ENCODE assay signal across 35 cellular contexts in genomic region chr20:25563876-25564275, GRCh38.
"Had no signal": no experiment of that assay in that cellular context is flagged by ENCODE, and none has a peak within 500 bp of the region (broad histone marks: within the 10 kb centered on the region; RNA-seq: fewer than 3 reads in every experiment).

No MANE protein-coding gene starts in this region.

- H3K4me1 Mint-ChIP-seq: activated B cell treated with CpG ODN at 0.5 μM for 24 hours; central memory CD8-positive, alpha-beta T cell had no signal

- H3K4me3 Mint-ChIP-seq: activated B cell treated with CpG ODN at 0.5 μM for 24 hours; activated CD4-positive, alpha-beta memory T cell treated with anti-CD3 and anti-CD28 coated beads, Interleukin-2, amount 10 ng/mL, durations not matched to agents 7 days and 5 days; activated CD4-positive, alpha-beta T cell treated with anti-CD3 and anti-CD28 coated beads, Interleukin-2, amount 10 ng/mL, durations not matched to agents 7 days and 5 days; activated CD8-positive, alpha-beta memory T cell treated with anti-CD3 and anti-CD28 coated beads, Interleukin-2, amount 10 ng/mL, durations not matched to agents 7 days and 5 days; activated CD8-positive, alpha-beta T cell treated with anti-CD3 and anti-CD28 coated beads, Interleukin-2, amount 10 ng/mL, durations not matched to agents 7 days and 5 days; activated naive CD4-positive, alpha-beta T cell treated with anti-CD3 and anti-CD28 coated beads, Interleukin-2, amount 10 ng/mL, durations not matched to agents 7 days and 5 days; activated naive CD4-positive, alpha-beta T cell treated with anti-CD3 and anti-CD28 coated beads, Interleukin-2, amount 50 U/mL, for 24 hours; activated naive CD8-positive, alpha-beta T cell; activated naive CD8-positive, alpha-beta T cell treated with anti-CD3 and anti-CD28 coated beads, Interleukin-2, amount 10 ng/mL, durations not matched to agents 7 days and 5 days; activated naive CD8-positive, alpha-beta T cell treated with anti-CD3 and anti-CD28 coated beads, Interleukin-2, amount 50 U/mL, for 24 hours; activated T-cell treated with anti-CD3 and anti-CD28 coated beads, Interleukin-2, amount 50 U/mL, for 24 hours; brain; central memory CD8-positive, alpha-beta T cell; T-helper 1 cell treated with Interleukin-12 subunit alpha and Interleukin-12 subunit beta and Interleukin-4 antibody, amounts not matched to agents 30 μg/mL and 1 μg/mL, for 36 hours; T-helper 2 cell treated with Interferon-gamma antibody and Interleukin-4, amounts not matched to agents 5 μg/mL and 100 μg/mL, for 36 hours had no signal

- H3K27ac Mint-ChIP-seq: activated B cell treated with CpG ODN at 0.5 μM for 24 hours; activated CD4-positive, alpha-beta memory T cell treated with anti-CD3 and anti-CD28 coated beads, Interleukin-2, amount 10 ng/mL, durations not matched to agents 7 days and 5 days; activated CD4-positive, alpha-beta T cell treated with anti-CD3 and anti-CD28 coated beads, Interleukin-2, amount 10 ng/mL, durations not matched to agents 7 days and 5 days; activated CD8-positive, alpha-beta memory T cell treated with anti-CD3 and anti-CD28 coated beads, Interleukin-2, amount 10 ng/mL, durations not matched to agents 7 days and 5 days; activated CD8-positive, alpha-beta T cell treated with anti-CD3 and anti-CD28 coated beads, Interleukin-2, amount 10 ng/mL, durations not matched to agents 7 days and 5 days; activated naive CD4-positive, alpha-beta T cell treated with anti-CD3 and anti-CD28 coated beads, Interleukin-2, amount 10 ng/mL, durations not matched to agents 7 days and 5 days; activated naive CD4-positive, alpha-beta T cell treated with anti-CD3 and anti-CD28 coated beads, Interleukin-2, amount 50 U/mL, for 24 hours; activated naive CD8-positive, alpha-beta T cell; activated naive CD8-positive, alpha-beta T cell treated with anti-CD3 and anti-CD28 coated beads, Interleukin-2, amount 10 ng/mL, durations not matched to agents 7 days and 5 days; activated naive CD8-positive, alpha-beta T cell treated with anti-CD3 and anti-CD28 coated beads, Interleukin-2, amount 50 U/mL, for 24 hours; activated T-cell treated with anti-CD3 and anti-CD28 coated beads, Interleukin-2, amount 50 U/mL, for 24 hours; activated T-helper 2 cell treated with anti-CD3 and anti-CD28 coated beads, Interferon-gamma antibody, Interleukin-2, Interleukin-4, amounts not matched to agents 10 μg/mL and 5 μg/mL and 100 μg/mL, durations not matched to agents 14 hours and 24 hours and 36 hours; T-helper 1 cell treated with Interleukin-12 subunit alpha and Interleukin-12 subunit beta and Interleukin-4 antibody, amounts not matched to agents 30 μg/mL and 1 μg/mL, for 36 hours; T-helper 2 cell treated with Interferon-gamma antibody and Interleukin-4, amounts not matched to agents 5 μg/mL and 100 μg/mL, for 36 hours had no signal

- DNase-seq: activated B cell treated with CpG ODN at 0.5 μM for 24 hours; activated CD4-positive, alpha-beta memory T cell treated with anti-CD3 and anti-CD28 coated beads, Interleukin-2, amount 10 ng/mL, durations not matched to agents 7 days and 5 days; activated CD4-positive, alpha-beta T cell treated with anti-CD3 and anti-CD28 coated beads for 48 hours; activated CD4-positive, alpha-beta T cell treated with anti-CD3 and anti-CD28 coated beads, Interleukin-2, amount 10 ng/mL, durations not matched to agents 7 days and 5 days; activated CD4-positive, alpha-beta T cell treated with anti-CD3 and anti-CD28 coated beads, Interleukin-2, amount 50 U/mL, for 48 hours; activated CD4-positive, CD25-positive, alpha-beta regulatory T cell treated with anti-CD3 and anti-CD28 coated beads, Interleukin-2, amount 50 U/mL, for 72 hours; activated CD8-positive, alpha-beta memory T cell treated with anti-CD3 and anti-CD28 coated beads for 24 hours; activated CD8-positive, alpha-beta memory T cell treated with anti-CD3 and anti-CD28 coated beads, Interleukin-2, amount 10 ng/mL, durations not matched to agents 7 days and 5 days; activated CD8-positive, alpha-beta memory T cell treated with anti-CD3 and anti-CD28 coated beads, Interleukin-2, amount 50 U/mL, for 48 hours; activated CD8-positive, alpha-beta T cell treated with anti-CD3 and anti-CD28 coated beads, Interleukin-2, amount 10 ng/mL, durations not matched to agents 7 days and 5 days; activated gamma-delta T cell; activated naive CD4-positive, alpha-beta T cell treated with anti-CD3 and anti-CD28 coated beads, Interleukin-2, amount 10 ng/mL, durations not matched to agents 7 days and 5 days; activated naive CD4-positive, alpha-beta T cell treated with Interleukin-2 at 50 U/mL for 16 hours; activated naive CD8-positive, alpha-beta T cell treated with anti-CD3 and anti-CD28 coated beads, Interleukin-2, amount 10 ng/mL, durations not matched to agents 7 days and 5 days; activated naive CD8-positive, alpha-beta T cell treated with anti-CD3 and anti-CD28 coated beads, Interleukin-2, amount 50 U/mL, for 24 hours; activated T-cell treated with anti-CD3 and anti-CD28 coated beads, Interleukin-2, amount 50 U/mL, for 24 hours; activated T-cell treated with anti-CD3 and anti-CD28 coated beads, Interleukin-2, amount 50 U/mL, for 48 hours; amygdala; anterior cingulate cortex; caudate nucleus; cerebellar nuclear complex; SW 1271; T-helper 1 cell; T-helper 2 cell; T-helper 9 cell had no signal

- H3K27ac ChIP-seq: ascending aorta, cardiac muscle cell, VCaP had no signal

- H3K27me3 ChIP-seq: ascending aorta, cardiac muscle cell had no signal

- H3K4me1 ChIP-seq: ascending aorta had no signal

- H3K36me3 ChIP-seq: ascending aorta, cardiac muscle cell had no signal

- ATAC-seq: activated CD8-positive, alpha-beta memory T cell treated with anti-CD3 and anti-CD28 coated beads, Interleukin-2, amount 10 ng/mL, durations not matched to agents 7 days and 5 days; activated CD8-positive, alpha-beta T cell treated with anti-CD3 and anti-CD28 coated beads, Interleukin-2, amount 10 ng/mL, durations not matched to agents 7 days and 5 days; activated naive CD8-positive, alpha-beta T cell treated with anti-CD3 and anti-CD28 coated beads, Interleukin-2, amount 50 U/mL, for 24 hours had no signal

- H3K4me3 ChIP-seq: ascending aorta, cardiac muscle cell had no signal

- H3K9me3 ChIP-seq: ascending aorta had no signal

- H3K9me3 Mint-ChIP-seq: activated B cell treated with CpG ODN at 0.5 μM for 24 hours; activated naive CD8-positive, alpha-beta T cell treated with anti-CD3 and anti-CD28 coated beads, Interleukin-2, amount 50 U/mL, for 24 hours; activated T-cell treated with anti-CD3 and anti-CD28 coated beads, Interleukin-2, amount 50 U/mL, for 24 hours; central memory CD8-positive, alpha-beta T cell had no signal

- H3K27me3 Mint-ChIP-seq: activated B cell treated with CpG ODN at 0.5 μM for 24 hours; activated CD4-positive, alpha-beta memory T cell treated with anti-CD3 and anti-CD28 coated beads, Interleukin-2, amount 10 ng/mL, durations not matched to agents 7 days and 5 days; activated CD4-positive, alpha-beta T cell treated with anti-CD3 and anti-CD28 coated beads, Interleukin-2, amount 10 ng/mL, durations not matched to agents 7 days and 5 days; activated CD8-positive, alpha-beta memory T cell treated with anti-CD3 and anti-CD28 coated beads, Interleukin-2, amount 10 ng/mL, durations not matched to agents 7 days and 5 days; activated naive CD4-positive, alpha-beta T cell treated with anti-CD3 and anti-CD28 coated beads, Interleukin-2, amount 10 ng/mL, durations not matched to agents 7 days and 5 days; activated naive CD4-positive, alpha-beta T cell treated with anti-CD3 and anti-CD28 coated beads, Interleukin-2, amount 50 U/mL, for 24 hours; activated naive CD8-positive, alpha-beta T cell; activated naive CD8-positive, alpha-beta T cell treated with anti-CD3 and anti-CD28 coated beads, Interleukin-2, amount 10 ng/mL, durations not matched to agents 7 days and 5 days; activated naive CD8-positive, alpha-beta T cell treated with anti-CD3 and anti-CD28 coated beads, Interleukin-2, amount 50 U/mL, for 24 hours; activated T-cell treated with anti-CD3 and anti-CD28 coated beads, Interleukin-2, amount 50 U/mL, for 24 hours; brain; central memory CD8-positive, alpha-beta T cell had no signal
